In genomic region chr10:4147214-4147613, GRCh38 we compare ENCODE assay signal across 35 cellular contexts.
DNase-seq lines count a peak whose midpoint lies in the region; ATAC-seq and TF ChIP-seq lines count a peak whose summit lies in the region.
"Had no signal": no experiment of that assay in that cellular context is flagged by ENCODE, and none has a peak within 500 bp of the region (broad histone marks: within the 10 kb centered on the region; RNA-seq: fewer than 3 reads in every experiment).

No MANE protein-coding gene starts in this region.

- H3K4me1 Mint-ChIP-seq in activated T-helper 1 cell treated with anti-CD3 and anti-CD28 coated beads, Interleukin-12 subunit alpha, Interleukin-12 subunit beta, Interleukin-2, Interleukin-4 antibody, amounts not matched to agents 30 ng/mL and 10 ng/mL and 1 ng/mL, durations not matched to agents 14 hours and 24 hours and 36 hours (ENCODE audit: low read depth): peaks cover 4% of the 10 kb centered on the region
- no peaks in the 10 kb centered on the region for H3K4me1 Mint-ChIP-seq in mesothelial cell of epicardium
- H3K4me1 Mint-ChIP-seq: CD4-positive, CD25-positive, alpha-beta regulatory T cell had no signal

- ATAC-seq in Panc1 (no peak), HG02798 (IDR thresholded peaks at IDR 0.05; ENCODE audit: poor library complexity, unreplicated experiment) (no peak)
- ATAC-seq: A549; CD8-positive, alpha-beta T cell had no signal

- no peak overlapping the region for H3K4me3 Mint-ChIP-seq in activated T-helper 1 cell treated with anti-CD3 and anti-CD28 coated beads, Interleukin-12 subunit alpha, Interleukin-12 subunit beta, Interleukin-2, Interleukin-4 antibody, amounts not matched to agents 30 ng/mL and 10 ng/mL and 1 ng/mL, durations not matched to agents 14 hours and 24 hours and 36 hours
- no peak overlapping the region for H3K4me3 Mint-ChIP-seq in mesothelial cell of epicardium
- H3K4me3 Mint-ChIP-seq: B cell; CD14-positive monocyte; CD4-positive, alpha-beta memory T cell; CD4-positive, alpha-beta T cell; CD4-positive, CD25-positive, alpha-beta regulatory T cell; CD8-positive, alpha-beta memory T cell; CD8-positive, alpha-beta T cell had no signal

- POLR2A ChIA-PET in Panc1 (lab: Charles Lee): interaction anchor here (0.7 kb wide), 1 partner anchor 182 kb away, joined by 4 read pairs; no protein-coding TSS in a partner anchor

- in situ Hi-C loops in Panc1 (cut with HindIII; ENCODE audit: low pct_unique_long_range_greater_than_20kb, low sequenced_read_pairs): no loop called here

- H3K36me3 ChIP-seq in Panc1 (ENCODE audit: control insufficient read depth, insufficient read depth, low read length): no peaks in the 10 kb centered on the region
- H3K36me3 ChIP-seq: BE2C, BLaER1 had no signal

- TF ChIP-seq CTCF in Panc1 (IDR thresholded peaks at IDR 0.05) (no peak), mesothelial cell of epicardium (IDR thresholded peaks at IDR 0.05; ENCODE audit: unreplicated experiment) (no peak)

- no peaks in the 10 kb centered on the region for H3K27me3 ChIP-seq in Panc1 (ENCODE audit: control insufficient read depth, insufficient read depth, low read length)
- H3K27me3 ChIP-seq: BE2C; BLaER1; BLaER1 treated with 17β-estradiol and CSF1 and Interleukin-3, amounts not matched to agents 10 nM and 100 nM had no signal

- H3K27ac Mint-ChIP-seq in activated T-helper 1 cell treated with anti-CD3 and anti-CD28 coated beads, Interleukin-12 subunit alpha, Interleukin-12 subunit beta, Interleukin-2, Interleukin-4 antibody, amounts not matched to agents 30 ng/mL and 10 ng/mL and 1 ng/mL, durations not matched to agents 14 hours and 24 hours and 36 hours: no peak overlapping the region
- H3K27ac Mint-ChIP-seq in mesothelial cell of epicardium: no peak overlapping the region
- H3K27ac Mint-ChIP-seq: B cell; CD14-positive monocyte; CD4-positive, alpha-beta memory T cell; CD4-positive, alpha-beta T cell; CD4-positive, CD25-positive, alpha-beta regulatory T cell; CD8-positive, alpha-beta memory T cell; CD8-positive, alpha-beta T cell had no signal

- H3K4me3 ChIP-seq in Panc1 (ENCODE audit: low read depth in 2 of 2, low read length in 2 of 2): no peak overlapping the region
- H3K4me3 ChIP-seq: A549; BLaER1; BLaER1 treated with 17β-estradiol and CSF1 and Interleukin-3, amounts not matched to agents 10 nM and 100 nM had no signal

- H3K27ac ChIP-seq in Panc1 (ENCODE audit: low read length): 0 out of 2 replicates have a peak overlapping the region, but pooled peaks have one; percentile 12
- H3K27ac ChIP-seq: 22Rv1; A549; BLaER1; BLaER1 treated with 17β-estradiol and CSF1 and Interleukin-3, amounts not matched to agents 10 nM and 100 nM; C4-2B had no signal

- CTCF ChIA-PET in Panc1 (lab: Charles Lee): no interaction called here

- DNase-seq in Panc1 (ENCODE audit: low read depth, low spot score): no peak
- DNase-seq in inferior parietal cortex (ENCODE audit: extremely low spot score): peak; percentile 53
- peak; percentile 50 for DNase-seq in middle frontal gyrus (ENCODE audit: extremely low spot score, low spot score)
- DNase-seq in superior temporal gyrus (ENCODE audit: extremely low spot score): peak; percentile 60
- no peak for DNase-seq in activated T-helper 1 cell treated with anti-CD3 and anti-CD28 coated beads, Interleukin-12 subunit alpha, Interleukin-12 subunit beta, Interleukin-2, Interleukin-4 antibody, amounts not matched to agents 30 ng/mL and 10 ng/mL and 1 ng/mL, durations not matched to agents 14 hours and 24 hours and 36 hours (ENCODE audit: low spot score)
- no peak for DNase-seq in NCI-H1930 (lab: John Stamatoyannopoulos, UW)
- DNase-seq in mesothelial cell of epicardium (ENCODE audit: low spot score in 2 of 2, unreplicated experiment in 2 of 2): no peak
- DNase-seq: 8988T; ACHN; AML-193; BE2C; C1 segment of cervical spinal cord; Caco-2; Calu3; CD4-positive, alpha-beta memory T cell; CD4-positive, alpha-beta T cell; CD4-positive, CD25-positive, alpha-beta regulatory T cell; CD8-positive, alpha-beta memory T cell; CD8-positive, alpha-beta T cell; COR-L47; DMS 273 treated with DMSO at 0.1 percent for 48 hours; DMS153; DMS53; DMS79; DMS79 treated with DMSO at 0.1 percent for 48 hours; DND-41; EL had no signal

- peaks cover 4% of the 10 kb centered on the region for H3K9me3 ChIP-seq in Panc1 (ENCODE audit: control insufficient read depth, insufficient read depth, low read depth, low read length)
- H3K9me3 ChIP-seq: A549, BE2C, Caco-2 had no signal

- BruUV-seq in Panc1 (replicated peaks; lab: Mats Ljungman, UMichigan): no TSS peak

- no peaks in the 10 kb centered on the region for H3K4me1 ChIP-seq in Panc1 (ENCODE audit: control insufficient read depth, insufficient read depth, low read length)
- H3K4me1 ChIP-seq: BE2C, BLaER1, Caco-2 had no signal

- no peaks in the 10 kb centered on the region for H3K36me3 Mint-ChIP-seq in activated T-helper 1 cell treated with anti-CD3 and anti-CD28 coated beads, Interleukin-12 subunit alpha, Interleukin-12 subunit beta, Interleukin-2, Interleukin-4 antibody, amounts not matched to agents 30 ng/mL and 10 ng/mL and 1 ng/mL, durations not matched to agents 14 hours and 24 hours and 36 hours (ENCODE audit: low read depth)
- no peaks in the 10 kb centered on the region for H3K36me3 Mint-ChIP-seq in mesothelial cell of epicardium
- H3K36me3 Mint-ChIP-seq: CD4-positive, CD25-positive, alpha-beta regulatory T cell; CD8-positive, alpha-beta T cell had no signal

- peaks cover 6% of the 10 kb centered on the region for H3K9me3 Mint-ChIP-seq in activated T-helper 1 cell treated with anti-CD3 and anti-CD28 coated beads, Interleukin-12 subunit alpha, Interleukin-12 subunit beta, Interleukin-2, Interleukin-4 antibody, amounts not matched to agents 30 ng/mL and 10 ng/mL and 1 ng/mL, durations not matched to agents 14 hours and 24 hours and 36 hours
- H3K9me3 Mint-ChIP-seq in mesothelial cell of epicardium: peaks cover 7% of the 10 kb centered on the region

- intact Hi-C loops in Panc1 (cut with micrococcal nuclease; ENCODE audit: unreplicated experiment): no loop called here
- intact Hi-C loops in activated T-helper 1 cell treated with anti-CD3 and anti-CD28 coated beads, Interleukin-12 subunit alpha, Interleukin-12 subunit beta, Interleukin-2, Interleukin-4 antibody, amounts not matched to agents 30 ng/mL and 10 ng/mL and 1 ng/mL, durations not matched to agents 14 hours and 24 hours and 36 hours (cut with micrococcal nuclease): no loop called here

- H3K27me3 Mint-ChIP-seq in activated T-helper 1 cell treated with anti-CD3 and anti-CD28 coated beads, Interleukin-12 subunit alpha, Interleukin-12 subunit beta, Interleukin-2, Interleukin-4 antibody, amounts not matched to agents 30 ng/mL and 10 ng/mL and 1 ng/mL, durations not matched to agents 14 hours and 24 hours and 36 hours (ENCODE audit: insufficient read depth): no peaks in the 10 kb centered on the region
- H3K27me3 Mint-ChIP-seq in mesothelial cell of epicardium (ENCODE audit: low read depth): no peaks in the 10 kb centered on the region
- H3K27me3 Mint-ChIP-seq: B cell; CD4-positive, alpha-beta memory T cell; CD4-positive, alpha-beta T cell had no signal

Comparison
In these comparisons a context has a peak if more than half of its experiments do, and no peak if none do; other contexts are left out.
1. DNase-seq: peak in inferior parietal cortex (single experiment), middle frontal gyrus (single experiment) and superior temporal gyrus (single experiment); none in Panc1 (single experiment), activated T-helper 1 cell treated with anti-CD3 and anti-CD28 coated beads, Interleukin-12 subunit alpha, Interleukin-12 subunit beta, Interleukin-2, Interleukin-4 antibody, amounts not matched to agents 30 ng/mL and 10 ng/mL and 1 ng/mL, durations not matched to agents 14 hours and 24 hours and 36 hours (single experiment), NCI-H1930 (0 of 2) and mesothelial cell of epicardium (0 of 2).